8 cellular contexts compared by ENCODE assay signal in genomic region chr1:200410566-200410878, GRCh38. TPM values are rescaled to one million over a fixed set of nuclear protein-coding genes. Genes with fewer than 3 reads are reported as not detected.
DNase-seq lines count a peak whose midpoint lies in the region; ATAC-seq and TF ChIP-seq lines count a peak whose summit lies in the region.

No MANE protein-coding gene starts in this region.

- no peak for TF ChIP-seq POLR2A in thyroid gland (IDR thresholded peaks at IDR 0.05)

- CTCF ChIA-PET in A673 (lab: Charles Lee) = no interaction called here

- H3K27ac ChIP-seq in A673 (ENCODE audit: low read depth, low read length, poor library complexity, severe bottlenecking) (peak overlapping the region; percentile 89), thyroid gland (peak overlapping the region in 2 of 3 donors; percentile 50 to 84)

- H3K36me3 ChIP-seq in A673 (ENCODE audit: insufficient read depth, low read length, poor library complexity, severe bottlenecking) (peaks cover 31% of the 10 kb centered on the region), adipocyte (ENCODE audit: control insufficient read depth, insufficient read depth, low read length, severe bottlenecking) (peaks cover 15% of the 10 kb centered on the region), thyroid gland (no peaks in the 10 kb centered on the region)

- H3K4me3 ChIP-seq in A673 (ENCODE audit: low read depth, low read length, poor library complexity, severe bottlenecking) (peak overlapping the region; percentile 92), adipocyte (ENCODE audit: low read length) (peak overlapping the region; percentile 90), thyroid gland (replicated peaks in 1 of 3) (peak overlapping the region; percentile 12 to 75 (median 27))

- TF ChIP-seq CTCF in A673 (conservative IDR thresholded peaks at IDR 0.05; ENCODE audit: low read depth, low read length) (no peak), thyroid gland (IDR thresholded peaks at IDR 0.05) (no peak)

- peak; percentile 13 for ATAC-seq in GM21515 (IDR thresholded peaks at IDR 0.05; ENCODE audit: unreplicated experiment)

- WGBS in thyroid gland, 2 donors = 1 to 6% methylated on average over 8 of the region's 8 CpGs

- H3K9me3 ChIP-seq in A673 (ENCODE audit: low read depth, low read length, poor library complexity, severe bottlenecking) = no peaks in the 10 kb centered on the region
- H3K9me3 ChIP-seq in adipocyte (ENCODE audit: control insufficient read depth, low read length) = no peaks in the 10 kb centered on the region
- no peaks in the 10 kb centered on the region for H3K9me3 ChIP-seq in thyroid gland

- peaks cover 27% of the 10 kb centered on the region for H3K4me1 ChIP-seq in A673 (ENCODE audit: insufficient read depth, low read length, poor library complexity, severe bottlenecking)
- peaks cover 59% of the 10 kb centered on the region for H3K4me1 ChIP-seq in adipocyte (ENCODE audit: control insufficient read depth, insufficient read depth, low read length)
- peaks cover 30% of the 10 kb centered on the region in 2 donors for H3K4me1 ChIP-seq in thyroid gland

- intact Hi-C loops in A673 (cut with micrococcal nuclease; ENCODE audit: unreplicated experiment) (no loop called here), thyroid gland (cut with DNase I) (no loop called here)

- DNase-seq in A673 (ENCODE audit: low spot score) (no peak), NCI-H2029 (lab: John Stamatoyannopoulos, UW) (peak; percentile 73), adipocyte (ENCODE audit: low read depth) (no peak), kidney tubule cell (ENCODE audit: low spot score) (peak; percentile 60), thyroid gland (peak; percentile 16 to 18), NCI-H82 treated with DMSO at 0.1 percent for 48 hours (lab: John Stamatoyannopoulos, UW; ENCODE audit: unreplicated experiment) (no peak), SK-N-DZ (ENCODE audit: low spot score) (no peak)

- H3K27me3 ChIP-seq in A673 (replicated peaks; ENCODE audit: insufficient read depth, low read depth, low read length, poor library complexity) = no peaks in the 10 kb centered on the region
- no peaks in the 10 kb centered on the region for H3K27me3 ChIP-seq in adipocyte (replicated peaks; ENCODE audit: control insufficient read depth, insufficient read depth, low read length)
- no peaks in the 10 kb centered on the region for H3K27me3 ChIP-seq in thyroid gland

- POLR2A ChIA-PET in A673 (lab: Charles Lee; ENCODE audit: low non-redundant PET) = interaction anchor here (0.6 kb wide), 1 partner anchor 113 kb away, joined by 4 read pairs; no protein-coding TSS in a partner anchor

- BruUV-seq in A673 (replicated peaks; lab: Mats Ljungman, UMichigan) = no TSS peak

- H3K9ac ChIP-seq in adipocyte (ENCODE audit: low read length) = peak overlapping the region; percentile 97

RNA-seq across cellular contexts. Expression of gene ZNF281, which starts 0.7 kb away (rescaled TPM):
- 22.9 and 24.3 TPM in 2 replicates for total RNA-seq in A673 (2021)
- 10 to 100 TPM in 3 of 4 donors, 1 to 10 TPM in 1; 9.8 to 16.9 (median 12.5) TPM for total RNA-seq in thyroid gland
- 14.8 and 15.3 TPM in 2 replicates for polyA plus RNA-seq in SK-N-DZ (2014; cell fraction: cytosol; rRNA removed)
- 12.2 and 13.3 TPM in 2 replicates for polyA plus RNA-seq in SK-N-DZ (2014; cell fraction: nucleus; rRNA removed)

Comparison
In these comparisons a context has a peak if more than half of its experiments do, and no peak if none do; other contexts are left out.
1. DNase-seq: peak in NCI-H2029 (single experiment), kidney tubule cell (single experiment) and thyroid gland (2 of 2); none in A673 (single experiment), adipocyte (single experiment), NCI-H82 treated with DMSO at 0.1 percent for 48 hours (single experiment) and SK-N-DZ (single experiment).
2. H3K4me3 ChIP-seq: peak in every context shown above with its lines; median percentile 92 in A673; 90 in adipocyte; 27 in thyroid gland.